In genomic region chr7:143901710-143902587, GRCh38 we compare ENCODE assay signal across 7 cellular contexts. TPM values are rescaled to one million over a fixed set of nuclear protein-coding genes. Genes with fewer than 3 reads are reported as not detected.
DNase-seq lines count a peak whose midpoint lies in the region; ATAC-seq and TF ChIP-seq lines count a peak whose summit lies in the region.

Gene TCAF1, minus strand, starts transcription at chr7:143902176. Its CDS starts 25,568 bp downstream, at chr7:143876608.

- H3K79me2 ChIP-seq in hepatocyte = peaks cover 41% of the 10 kb centered on the region

- no peaks in the 10 kb centered on the region for H3K9me2 ChIP-seq in hepatocyte (replicated peaks; ENCODE audit: insufficient read depth)

- peaks cover 15% of the 10 kb centered on the region for H4K20me1 ChIP-seq in hepatocyte (ENCODE audit: insufficient read depth, poor library complexity, severe bottlenecking)

- peak; percentile 66 for TF ChIP-seq POLR2A in GM18505 (IDR thresholded peaks at IDR 0.05; ENCODE audit: borderline replicate concordance, extremely low read depth, insufficient read depth, insufficient read length)

- ATAC-seq in GM18505 (IDR thresholded peaks at IDR 0.05; ENCODE audit: unreplicated experiment) = peak; percentile 95
- ATAC-seq in HG02970 (IDR thresholded peaks at IDR 0.05; ENCODE audit: low FRiP score, unreplicated experiment) = peak; percentile 94

- DNase-seq in NCI-H187 treated with DMSO at 0.1 percent for 48 hours (lab: John Stamatoyannopoulos, UW) (peak; percentile 47), T1000 (lab: John Stamatoyannopoulos, UW) (peak; percentile 78), astrocyte of the hippocampus (ENCODE audit: low read depth, low spot score) (peak; percentile 98), hepatocyte (ENCODE audit: low spot score) (peak; percentile 98), retinal pigment epithelial cell (ENCODE audit: low read depth) (peak; percentile 75)

- H3K4me3 ChIP-seq in hepatocyte = peak within 1 kb of the TSS; percentile 64
- H3K4me3 ChIP-seq in retinal pigment epithelial cell (ENCODE audit: low read length) = peak within 1 kb of the TSS; percentile 82

- H3K27ac ChIP-seq in hepatocyte = peak within 1 kb of the TSS; percentile 97

- H2AFZ ChIP-seq in hepatocyte = peak within 1 kb of the TSS; percentile 55

- 2% methylated on average over 44 of the region's 54 CpGs for WGBS in hepatocyte (ENCODE audit: low lambda C conversion rate, missing lambda C conversion rate)

- H3K27me3 ChIP-seq in hepatocyte = no peaks in the 10 kb centered on the region

- H3K4me1 ChIP-seq in hepatocyte (ENCODE audit: insufficient read depth) = peaks cover 30% of the 10 kb centered on the region

- H3K4me2 ChIP-seq in hepatocyte = peak within 1 kb of the TSS; percentile 75

- H3K36me3 ChIP-seq in hepatocyte (replicated peaks; ENCODE audit: insufficient read depth, low read depth) = no peaks in the 10 kb centered on the region

- no peaks in the 10 kb centered on the region for H3K9me3 ChIP-seq in hepatocyte (ENCODE audit: low read depth)

- TF ChIP-seq CTCF in hepatocyte (IDR thresholded peaks at IDR 0.05; ENCODE audit: poor library complexity) (peak; percentile 51), retinal pigment epithelial cell (conservative IDR thresholded peaks at IDR 0.05; ENCODE audit: low read depth, low read length) (peak; percentile 52)

RNA-seq across cellular contexts. Expression of gene TCAF1, which starts in this region (rescaled TPM):
- total RNA-seq in hepatocyte = 118 and 121 TPM in 2 replicates
- 57.4 and 59.6 TPM in 2 replicates for polyA plus RNA-seq in hepatocyte

Comparison
In these comparisons a context has a peak if more than half of its experiments do, and no peak if none do; other contexts are left out.
1. Peak in every context shown above with its lines: DNase-seq, ATAC-seq, H3K4me3 ChIP-seq and H3K27ac ChIP-seq.
2. DNase-seq: peak in every context shown above with its lines; median percentile 98 in astrocyte of the hippocampus; 98 in hepatocyte; 78 in T1000; 75 in retinal pigment epithelial cell; 47 in NCI-H187 treated with DMSO at 0.1 percent for 48 hours.